ENCODE assay signal across 21 cellular contexts in genomic region chr4:30822911-30823529, GRCh38.
DNase-seq lines count a peak whose midpoint lies in the region; ATAC-seq, FAIRE-seq and TF ChIP-seq lines count a peak whose summit lies in the region.
"Had no signal": no experiment of that assay in that cellular context is flagged by ENCODE, and none has a peak within 500 bp of the region (broad histone marks: within the 10 kb centered on the region; RNA-seq: fewer than 3 reads in every experiment).

No MANE protein-coding gene starts in this region.

- no peaks in the 10 kb centered on the region; a peak in 1 of 4 replicates for H3K36me3 ChIP-seq in HCT116 (ENCODE audit: control insufficient read depth in 1 of 2, insufficient read depth in 2 of 2, low read length in 2 of 2)
- H3K36me3 ChIP-seq in endocrine pancreas (ENCODE audit: control insufficient read depth, insufficient read depth, low read length) = no peaks in the 10 kb centered on the region
- H3K36me3 ChIP-seq: BLaER1 treated with 17β-estradiol and CSF1 and Interleukin-3, amounts not matched to agents 10 nM and 100 nM had no signal

- intact Hi-C loops in HCT116 (cut with micrococcal nuclease) = loop anchor here (5.0 kb wide), 1 partner anchor 71 kb away; no protein-coding TSS in a partner anchor

- no peak overlapping the region for H2AFZ ChIP-seq in HCT116 (ENCODE audit: low read depth, low read length, poor library complexity, severe bottlenecking)

- RAD21 ChIA-PET in HCT116 (lab: Charles Lee; ENCODE audit: low non-redundant PET in 1 of 2, low total read pairs in 2 of 2, uncharacterized antibody in 2 of 2, unreplicated experiment in 2 of 2) = interaction anchor here in 1 of 2 experiments (0.8 kb wide), 1 partner anchor 33 kb away, joined by 3 read pairs; no protein-coding TSS in a partner anchor

- H3K27me3 ChIP-seq in HCT116 (ENCODE audit: insufficient read depth, low read length) = no peaks in the 10 kb centered on the region
- H3K27me3 ChIP-seq in endocrine pancreas (ENCODE audit: control insufficient read depth, insufficient read depth, low read length) = no peaks in the 10 kb centered on the region
- H3K27me3 ChIP-seq: BLaER1 treated with 17β-estradiol and CSF1 and Interleukin-3, amounts not matched to agents 10 nM and 100 nM had no signal

- H3K4me1 ChIP-seq in A549 = no peaks in the 10 kb centered on the region
- peaks cover 78 to 99% of the 10 kb centered on the region in 2 experiments for H3K4me1 ChIP-seq in HCT116 (ENCODE audit: control insufficient read depth in 1 of 2, insufficient read depth in 2 of 2, low read length in 2 of 2)
- no peaks in the 10 kb centered on the region for H3K4me1 ChIP-seq in endocrine pancreas (ENCODE audit: control insufficient read depth, insufficient read depth, low read length)

- TF ChIP-seq RAD21 in A549 (conservative IDR thresholded peaks at IDR 0.05 in 1 of 2, IDR thresholded peaks at IDR 0.05 in 1 of 2) = no peak
- TF ChIP-seq RAD21 in HCT116 (IDR thresholded peaks at IDR 0.05; ENCODE audit: low read depth) = no peak

- no peak for FAIRE-seq in A549 (lab: Jason Lieb, UNC)
- FAIRE-seq: GM12878 had no signal

- H4K20me1 ChIP-seq in HCT116 (ENCODE audit: insufficient read depth) = no peaks in the 10 kb centered on the region
- H4K20me1 ChIP-seq: BLaER1 treated with 17β-estradiol and CSF1 and Interleukin-3, amounts not matched to agents 10 nM and 100 nM had no signal

- peaks cover 80% of the 10 kb centered on the region for H3K79me2 ChIP-seq in HCT116 (ENCODE audit: insufficient read depth, low read length)

- no peaks in the 10 kb centered on the region for H3K4me1 Mint-ChIP-seq in stimulated activated naive CD8-positive, alpha-beta T cell treated with anti-CD3 and anti-CD28 coated beads, Interleukin-15, amount 100 ng/mL, for 72 hours
- H3K4me1 Mint-ChIP-seq: CD4-positive, alpha-beta memory T cell had no signal

- peaks cover 2 to 20% of the 10 kb centered on the region in 2 donors for H3K9me3 Mint-ChIP-seq in stimulated activated naive CD8-positive, alpha-beta T cell treated with anti-CD3 and anti-CD28 coated beads, Interleukin-15, amount 100 ng/mL, for 72 hours

- ATAC-seq in A549 (no peak), HCT116 (no peak)
- no peak for ATAC-seq in stimulated activated naive CD8-positive, alpha-beta T cell treated with anti-CD3 and anti-CD28 coated beads, Interleukin-15, amount 100 ng/mL, for 72 hours
- ATAC-seq: GM12878 had no signal

- no peak overlapping the region for H3K27ac Mint-ChIP-seq in stimulated activated naive CD8-positive, alpha-beta T cell treated with anti-CD3 and anti-CD28 coated beads, Interleukin-15, amount 100 ng/mL, for 72 hours
- H3K27ac Mint-ChIP-seq: CD4-positive, alpha-beta memory T cell had no signal

- H3K4me3 ChIP-seq in A549 (no peak overlapping the region), HCT116 (replicated peaks in 1 of 2; ENCODE audit: low read depth in 1 of 2, low read length in 2 of 2) (peak overlapping the region; percentile 29 to 48), endocrine pancreas (ENCODE audit: control insufficient read depth, insufficient read depth, low read length) (peak overlapping the region; percentile 53), retinal pigment epithelial cell (ENCODE audit: low read length) (peak overlapping the region; percentile 6)
- H3K4me3 ChIP-seq: BLaER1 treated with 17β-estradiol and CSF1 and Interleukin-3, amounts not matched to agents 10 nM and 100 nM; GM12878 had no signal

- H3K9ac ChIP-seq in HCT116 (ENCODE audit: low read length) (peak overlapping the region; percentile 71), endocrine pancreas (ENCODE audit: control insufficient read depth, insufficient read depth, low read length) (no peak overlapping the region)
- H3K9ac ChIP-seq: BLaER1 treated with 17β-estradiol and CSF1 and Interleukin-3, amounts not matched to agents 10 nM and 100 nM; SK-N-SH had no signal

- CTCF ChIA-PET in A549 (lab: Yijun Ruan, JAX) = no interaction called here
- CTCF ChIA-PET in HCT116 (lab: Charles Lee) = no interaction called here
- CTCF ChIA-PET in RWPE1 (lab: Yijun Ruan, JAX) = interaction anchor here (0.6 kb wide), 1 partner anchor 175 kb away, joined by 3 read pairs; no protein-coding TSS in a partner anchor

- H3K4me2 ChIP-seq in A549 (no peak overlapping the region), HCT116 (ENCODE audit: low read length) (peak overlapping the region; percentile 76)

- no peak overlapping the region for H3K4me3 Mint-ChIP-seq in stimulated activated naive CD8-positive, alpha-beta T cell treated with anti-CD3 and anti-CD28 coated beads, Interleukin-15, amount 100 ng/mL, for 72 hours
- H3K4me3 Mint-ChIP-seq: CD4-positive, alpha-beta memory T cell had no signal

- TF ChIP-seq CTCF in A549 (IDR thresholded peaks at IDR 0.05) (no peak), HCT116 (IDR thresholded peaks at IDR 0.05 in 2 of 3, conservative IDR thresholded peaks at IDR 0.05 in 1 of 3; ENCODE audit: borderline replicate concordance in 1 of 3, insufficient read depth in 1 of 3, low read depth in 2 of 3, low read length in 2 of 3) (no peak), retinal pigment epithelial cell (conservative IDR thresholded peaks at IDR 0.05; ENCODE audit: low read depth, low read length) (no peak), RWPE1 (conservative IDR thresholded peaks at IDR 0.05; ENCODE audit: low read depth) (no peak)

- H3K27me3 Mint-ChIP-seq in stimulated activated naive CD8-positive, alpha-beta T cell treated with anti-CD3 and anti-CD28 coated beads, Interleukin-15, amount 100 ng/mL, for 72 hours = no peaks in the 10 kb centered on the region
- H3K27me3 Mint-ChIP-seq: CD4-positive, alpha-beta memory T cell had no signal

- TF ChIP-seq POLR2A in A549 (IDR thresholded peaks at IDR 0.05; ENCODE audit: low read length) (no peak), HCT116 (IDR thresholded peaks at IDR 0.05; ENCODE audit: borderline replicate concordance, extremely low read depth, insufficient read depth, insufficient read length) (peak; percentile 27)

- POLR2A ChIA-PET in A549 (lab: Yijun Ruan, JAX) (no interaction called here), HCT116 (lab: Charles Lee) (interaction anchor here (0.7 to 4.0 kb wide), 20 partner anchors 9 to 267 kb away, joined by 3 to 41 read pairs (median 5); no protein-coding TSS in a partner anchor), RWPE1 (lab: Yijun Ruan, JAX; ENCODE audit: low non-redundant PET) (no interaction called here)

- 44% methylated on average over 10 of the region's 10 CpGs for WGBS in A549 (ENCODE audit: missing lambda C conversion rate)

- no peak for DNase-seq in A549 (ENCODE audit: low read depth in 1 of 2, low spot score in 1 of 2)
- DNase-seq in HCT116 (ENCODE audit: low read depth, low spot score) = no peak
- DNase-seq in retinal pigment epithelial cell (ENCODE audit: low read depth) = no peak
- DNase-seq in RWPE1 (ENCODE audit: low spot score) = no peak
- no peak for DNase-seq in stimulated activated naive CD8-positive, alpha-beta T cell treated with anti-CD3 and anti-CD28 coated beads, Interleukin-15, amount 100 ng/mL, for 72 hours
- no peak for DNase-seq in NOMO-1 treated with dmso at 0.1 percent for 144 hours (lab: John Stamatoyannopoulos, UW; ENCODE audit: unreplicated experiment)
- DNase-seq: CD4-positive, alpha-beta memory T cell; DND-41; H7; KG1; NCI-H1092 treated with DMSO at 0.1 percent for 48 hours; NCI-H1436 treated with DMSO at 0.1 percent for 48 hours; NCI-H2107; NCI-H446 treated with DMSO at 0.1 percent for 48 hours; NCI-H526 treated with DMSO at 0.1 percent for 48 hours; SHP77; SK-N-SH had no signal

- H3K9me3 ChIP-seq in A549 (no peaks in the 10 kb centered on the region), HCT116 (ENCODE audit: control insufficient read depth in 1 of 2, insufficient read depth in 1 of 2, low read depth in 1 of 2, low read length in 2 of 2) (no peaks in the 10 kb centered on the region), endocrine pancreas (ENCODE audit: control insufficient read depth, low read length) (no peaks in the 10 kb centered on the region)
- H3K9me3 ChIP-seq: BLaER1 treated with 17β-estradiol and CSF1 and Interleukin-3, amounts not matched to agents 10 nM and 100 nM; SK-N-SH had no signal

- H3K9me2 ChIP-seq in HCT116 (ENCODE audit: insufficient read depth) = no peaks in the 10 kb centered on the region
- H3K9me2 ChIP-seq: SK-N-SH had no signal

- no TSS peak for BruUV-seq in HCT116 (replicated peaks; lab: Mats Ljungman, UMichigan)

- TF ChIP-seq EP300 in A549 (IDR thresholded peaks at IDR 0.05) = no peak

- H3K27ac ChIP-seq in A549 (no peak overlapping the region), HCT116 (ENCODE audit: low read depth, low read length) (peak overlapping the region; percentile 100), RWPE1 (no peak overlapping the region)
- H3K27ac ChIP-seq: BLaER1 treated with 17β-estradiol and CSF1 and Interleukin-3, amounts not matched to agents 10 nM and 100 nM; HL-60 had no signal

TF ChIP-seq in A549, 52 proteins besides CTCF, POLR2A, EP300 and RAD21:
- TF ChIP-seq MAFK (IDR thresholded peaks at IDR 0.05; ENCODE audit: partially characterized antibody) (peak; percentile 34), MAZ (IDR thresholded peaks at IDR 0.05; ENCODE audit: borderline replicate concordance, low read depth, low read length) (no peak), EHMT2 (IDR thresholded peaks at IDR 0.05; ENCODE audit: low read depth) (no peak), FOSL2 (IDR thresholded peaks at IDR 0.05) (no peak), FOSL2 (CRISPR knock-in tag; IDR thresholded peaks at IDR 0.05) (no peak)

TF ChIP-seq in HCT116, 20 proteins besides CTCF, POLR2A, EP300 and RAD21 (continues in another document):
- TF ChIP-seq, protein P1, sequence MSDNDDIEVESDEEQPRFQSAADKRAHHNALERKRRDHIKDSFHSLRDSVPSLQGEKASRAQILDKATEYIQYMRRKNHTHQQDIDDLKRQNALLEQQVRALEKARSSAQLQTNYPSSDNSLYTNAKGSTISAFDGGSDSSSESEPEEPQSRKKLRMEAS (IDR thresholded peaks at IDR 0.05) = no peak
- TF ChIP-seq EZH2phosphoT487 (IDR thresholded peaks at IDR 0.05; ENCODE audit: borderline replicate concordance) (no peak), CBX3 (IDR thresholded peaks at IDR 0.05; ENCODE audit: low read depth) (no peak), POLR2AphosphoS5 (IDR thresholded peaks at IDR 0.05; ENCODE audit: low read depth, low read length) (peak; percentile 20; the same call in 1 of the 2 replicates), CEBPB (IDR thresholded peaks at IDR 0.05; ENCODE audit: low read depth) (0 out of 2 replicates have a peak, but pooled peaks have one; percentile 9), ELF1 (IDR thresholded peaks at IDR 0.05; ENCODE audit: borderline replicate concordance, low read depth) (no peak), SIN3A (IDR thresholded peaks at IDR 0.05; ENCODE audit: low read depth) (0 out of 2 replicates have a peak, but pooled peaks have one; percentile 10), ZNF274 (IDR thresholded peaks at IDR 0.05; ENCODE audit: low read depth, low read length) (no peak), YY1 (IDR thresholded peaks at IDR 0.05; ENCODE audit: extremely low read depth, insufficient replicate concordance, low read depth, low read length) (no peak)
- TF ChIP-seq, protein P2, sequence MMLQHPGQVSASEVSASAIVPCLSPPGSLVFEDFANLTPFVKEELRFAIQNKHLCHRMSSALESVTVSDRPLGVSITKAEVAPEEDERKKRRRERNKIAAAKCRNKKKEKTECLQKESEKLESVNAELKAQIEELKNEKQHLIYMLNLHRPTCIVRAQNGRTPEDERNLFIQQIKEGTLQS (IDR thresholded peaks at IDR 0.05) = no peak

Comparison
In these comparisons a context has a peak if more than half of its experiments do, and no peak if none do; other contexts are left out.
1. Of the 6 proteins assayed by ChIP-seq in both A549 and HCT116: peak only in A549: none; only in HCT116: CEBPB and POLR2A; in both: none; in neither: 4.